Comparison of ENCODE assay signal across 8 cellular contexts in genomic region chr7:131109757-131110293, GRCh38.
DNase-seq lines count a peak whose midpoint lies in the region; ATAC-seq and TF ChIP-seq lines count a peak whose summit lies in the region.

No MANE protein-coding gene starts in this region.

- H3K27ac ChIP-seq in ectodermal cell (ENCODE audit: insufficient read depth, low read depth, low read length, poor library complexity, severe bottlenecking) (no peak overlapping the region), lung (ENCODE audit: low read depth in 1 of 2, low read length in 1 of 2) (peak overlapping the region; percentile 77 to 85)

- ATAC-seq in HG02759 (IDR thresholded peaks at IDR 0.05; ENCODE audit: unreplicated experiment) (peak; percentile 29), lung (ENCODE audit: insufficient read depth, low FRiP score) (peak; percentile 27), HG03196 (IDR thresholded peaks at IDR 0.05; ENCODE audit: unreplicated experiment) (no peak)

- H3K4me1 ChIP-seq in ES-I3 (ENCODE audit: insufficient read depth, low read length), result peaks cover 21% of the 10 kb centered on the region
- H3K4me1 ChIP-seq in ectodermal cell (ENCODE audit: control insufficient read depth, insufficient read depth, low read length), result peaks cover 23% of the 10 kb centered on the region
- peaks cover 2 to 12% of the 10 kb centered on the region in 2 donors for H3K4me1 ChIP-seq in lung (ENCODE audit: control insufficient read depth in 2 of 2, insufficient read depth in 2 of 2, low read length in 2 of 2)

- H3K36me3 Mint-ChIP-seq in activated CD4-positive, alpha-beta memory T cell treated with anti-CD3 and anti-CD28 coated beads, Interleukin-2, amount 10 ng/mL, durations not matched to agents 7 days and 5 days (ENCODE audit: low read depth), result peaks cover 57% of the 10 kb centered on the region

- peaks cover 50% of the 10 kb centered on the region for H3K4me1 Mint-ChIP-seq in activated CD4-positive, alpha-beta memory T cell treated with anti-CD3 and anti-CD28 coated beads, Interleukin-2, amount 10 ng/mL, durations not matched to agents 7 days and 5 days

- POLR2A ChIA-PET in activated CD4-positive, alpha-beta memory T cell treated with anti-CD3 and anti-CD28 coated beads, Interleukin-2, amount 10 ng/mL, durations not matched to agents 7 days and 5 days (lab: Charles Lee), result interaction anchor here (0.8 to 9.8 kb wide), 32 partner anchors 10 to 392 kb away, joined by 3 to 247 read pairs (median 5); partner anchors contain the start of gene MKLN1

- no peaks in the 10 kb centered on the region for H3K27me3 Mint-ChIP-seq in activated CD4-positive, alpha-beta memory T cell treated with anti-CD3 and anti-CD28 coated beads, Interleukin-2, amount 10 ng/mL, durations not matched to agents 7 days and 5 days

- no peak for TF ChIP-seq CTCF in lung (IDR thresholded peaks at IDR 0.05; ENCODE audit: control extremely low read depth, extremely low read depth)

- H3K9me3 ChIP-seq in ES-I3 (ENCODE audit: control insufficient read depth, insufficient read depth, low read length) (no peaks in the 10 kb centered on the region), ectodermal cell (ENCODE audit: control insufficient read depth, low read length) (no peaks in the 10 kb centered on the region), lung (ENCODE audit: control insufficient read depth in 2 of 2, insufficient read depth in 1 of 2, low read length in 1 of 2) (no peaks in the 10 kb centered on the region)

- H3K4me3 ChIP-seq in ectodermal cell (ENCODE audit: insufficient read depth, low read depth, low read length) (peak overlapping the region; percentile 40), lung (peak overlapping the region; percentile 34)

- no peaks in the 10 kb centered on the region for H3K9me3 Mint-ChIP-seq in activated CD4-positive, alpha-beta memory T cell treated with anti-CD3 and anti-CD28 coated beads, Interleukin-2, amount 10 ng/mL, durations not matched to agents 7 days and 5 days

- CTCF ChIA-PET in activated CD4-positive, alpha-beta memory T cell treated with anti-CD3 and anti-CD28 coated beads, Interleukin-2, amount 10 ng/mL, durations not matched to agents 7 days and 5 days (lab: Charles Lee), result interaction anchor here (0.9 to 4.0 kb wide), 8 partner anchors 38 to 383 kb away, joined by 3 to 23 read pairs (median 5); partner anchors contain the start of gene MKLN1

- peak; percentile 42 to 87 for DNase-seq in NCI-H526 (lab: John Stamatoyannopoulos, UW)
- peak; percentile 87 for DNase-seq in activated CD4-positive, alpha-beta memory T cell treated with anti-CD3 and anti-CD28 coated beads, Interleukin-2, amount 10 ng/mL, durations not matched to agents 7 days and 5 days
- peak; percentile 82 for DNase-seq in lung (ENCODE audit: low spot score)
- DNase-seq in stimulated activated CD4-positive, alpha-beta T cell treated with anti-CD3 and anti-CD28 coated beads, TNF-alpha, amount 100 ng/mL, for 24 hours (ENCODE audit: low read depth in 3 of 3), result peak in 2 of 3 experiments; percentile 58 to 69

- 0 to 1% methylated on average over 37 of the region's 37 CpGs for WGBS in ectodermal cell, 2 experiments
- 1% methylated on average over 23 to 37 of the region's 37 CpGs for WGBS in lung, 2 donors

- H3K4me3 Mint-ChIP-seq in activated CD4-positive, alpha-beta memory T cell treated with anti-CD3 and anti-CD28 coated beads, Interleukin-2, amount 10 ng/mL, durations not matched to agents 7 days and 5 days, result peak overlapping the region; percentile 98

- no peaks in the 10 kb centered on the region for H3K36me3 ChIP-seq in ES-I3 (ENCODE audit: insufficient read depth, low read length)
- H3K36me3 ChIP-seq in ectodermal cell (ENCODE audit: control insufficient read depth, insufficient read depth, low read length), result no peaks in the 10 kb centered on the region
- no peaks in the 10 kb centered on the region for H3K36me3 ChIP-seq in lung (ENCODE audit: control insufficient read depth in 2 of 2, insufficient read depth in 2 of 2, low read length in 2 of 2)

- peak overlapping the region; percentile 79 for H3K9ac ChIP-seq in ES-I3 (ENCODE audit: low read depth, low read length)

- H3K27me3 ChIP-seq in ectodermal cell (ENCODE audit: control insufficient read depth, insufficient read depth, low read length, poor library complexity, severe bottlenecking) (peaks cover 56% of the 10 kb centered on the region), lung (ENCODE audit: control insufficient read depth, insufficient read depth) (no peaks in the 10 kb centered on the region)

- peak overlapping the region; percentile 98 for H3K27ac Mint-ChIP-seq in activated CD4-positive, alpha-beta memory T cell treated with anti-CD3 and anti-CD28 coated beads, Interleukin-2, amount 10 ng/mL, durations not matched to agents 7 days and 5 days
